In the genomic region with DNA sequence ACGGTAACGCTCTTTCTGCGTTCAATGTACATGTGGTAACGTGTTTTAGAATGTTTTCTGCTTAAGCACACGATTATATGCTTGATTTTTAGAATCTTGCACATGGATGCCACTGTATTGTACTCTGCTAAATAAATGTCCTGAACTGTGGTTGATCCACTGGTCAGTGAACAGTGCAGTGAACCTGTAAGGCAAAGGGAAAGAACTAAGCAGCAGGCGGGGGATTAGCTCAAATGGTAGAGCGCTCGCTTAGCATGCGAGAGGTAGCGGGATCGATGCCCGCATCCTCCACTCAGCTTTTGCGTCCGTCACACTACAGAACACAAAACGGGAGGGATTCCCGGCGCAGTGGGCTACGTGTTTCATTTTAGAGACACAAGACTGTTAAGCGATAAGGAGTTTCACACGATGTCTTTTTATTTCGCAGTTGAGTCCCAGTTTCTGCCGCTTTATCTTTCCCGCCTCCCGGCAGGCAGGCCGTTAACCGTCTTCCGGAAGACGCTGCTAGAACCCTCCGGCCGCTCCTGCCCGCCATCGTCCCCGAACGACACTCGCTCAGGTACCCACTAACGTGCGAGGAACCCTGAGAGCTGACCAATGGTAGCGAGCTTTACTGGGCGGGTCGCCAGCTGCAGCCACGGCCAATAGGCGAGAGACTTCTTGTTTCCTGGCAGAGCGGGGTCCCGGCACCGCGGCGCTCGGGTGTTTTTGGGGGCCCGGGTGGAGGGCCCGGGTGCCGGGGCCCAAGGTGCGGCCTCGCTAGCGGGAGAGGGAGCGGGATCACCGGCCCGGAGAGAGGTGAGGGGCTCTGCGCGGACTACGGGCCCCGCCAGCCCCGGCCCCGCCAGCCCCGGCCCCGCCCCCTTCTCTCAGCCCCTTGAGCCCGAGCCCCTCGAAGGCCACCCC, we compare ENCODE assay signal across 1 cellular context.
TF ChIP-seq lines count a peak whose summit lies in the region.

A gene with protein sequence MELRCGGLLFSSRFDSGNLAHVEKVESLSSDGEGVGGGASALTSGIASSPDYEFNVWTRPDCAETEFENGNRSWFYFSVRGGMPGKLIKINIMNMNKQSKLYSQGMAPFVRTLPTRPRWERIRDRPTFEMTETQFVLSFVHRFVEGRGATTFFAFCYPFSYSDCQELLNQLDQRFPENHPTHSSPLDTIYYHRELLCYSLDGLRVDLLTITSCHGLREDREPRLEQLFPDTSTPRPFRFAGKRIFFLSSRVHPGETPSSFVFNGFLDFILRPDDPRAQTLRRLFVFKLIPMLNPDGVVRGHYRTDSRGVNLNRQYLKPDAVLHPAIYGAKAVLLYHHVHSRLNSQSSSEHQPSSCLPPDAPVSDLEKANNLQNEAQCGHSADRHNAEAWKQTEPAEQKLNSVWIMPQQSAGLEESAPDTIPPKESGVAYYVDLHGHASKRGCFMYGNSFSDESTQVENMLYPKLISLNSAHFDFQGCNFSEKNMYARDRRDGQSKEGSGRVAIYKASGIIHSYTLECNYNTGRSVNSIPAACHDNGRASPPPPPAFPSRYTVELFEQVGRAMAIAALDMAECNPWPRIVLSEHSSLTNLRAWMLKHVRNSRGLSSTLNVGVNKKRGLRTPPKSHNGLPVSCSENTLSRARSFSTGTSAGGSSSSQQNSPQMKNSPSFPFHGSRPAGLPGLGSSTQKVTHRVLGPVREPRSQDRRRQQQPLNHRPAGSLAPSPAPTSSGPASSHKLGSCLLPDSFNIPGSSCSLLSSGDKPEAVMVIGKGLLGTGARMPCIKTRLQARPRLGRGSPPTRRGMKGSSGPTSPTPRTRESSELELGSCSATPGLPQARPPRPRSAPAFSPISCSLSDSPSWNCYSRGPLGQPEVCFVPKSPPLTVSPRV (plus strand): TSS at position 673 of the 906 bp plus-strand sequence. CDS start 1,291 bp downstream, outside the sequence.

TF ChIP-seq in HepG2, 621 proteins besides CTCF, POLR2A, EP300 and RAD21 (continued from another document):
- TF ChIP-seq, protein P1, sequence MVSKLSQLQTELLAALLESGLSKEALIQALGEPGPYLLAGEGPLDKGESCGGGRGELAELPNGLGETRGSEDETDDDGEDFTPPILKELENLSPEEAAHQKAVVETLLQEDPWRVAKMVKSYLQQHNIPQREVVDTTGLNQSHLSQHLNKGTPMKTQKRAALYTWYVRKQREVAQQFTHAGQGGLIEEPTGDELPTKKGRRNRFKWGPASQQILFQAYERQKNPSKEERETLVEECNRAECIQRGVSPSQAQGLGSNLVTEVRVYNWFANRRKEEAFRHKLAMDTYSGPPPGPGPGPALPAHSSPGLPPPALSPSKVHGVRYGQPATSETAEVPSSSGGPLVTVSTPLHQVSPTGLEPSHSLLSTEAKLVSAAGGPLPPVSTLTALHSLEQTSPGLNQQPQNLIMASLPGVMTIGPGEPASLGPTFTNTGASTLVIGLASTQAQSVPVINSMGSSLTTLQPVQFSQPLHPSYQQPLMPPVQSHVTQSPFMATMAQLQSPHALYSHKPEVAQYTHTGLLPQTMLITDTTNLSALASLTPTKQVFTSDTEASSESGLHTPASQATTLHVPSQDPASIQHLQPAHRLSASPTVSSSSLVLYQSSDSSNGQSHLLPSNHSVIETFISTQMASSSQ (IDR thresholded peaks at IDR 0.05; ENCODE audit: low read depth): peak; percentile 34; the same call in 1 of the 2 replicates
- TF ChIP-seq, protein P1 (CRISPR knock-in tag; IDR thresholded peaks at IDR 0.05; ENCODE audit: borderline replicate concordance): peak; percentile 72; the same call in 1 of the 2 replicates
- no peak for TF ChIP-seq DR1 (CRISPR knock-in tag; IDR thresholded peaks at IDR 0.05)
- TF ChIP-seq, protein P2, sequence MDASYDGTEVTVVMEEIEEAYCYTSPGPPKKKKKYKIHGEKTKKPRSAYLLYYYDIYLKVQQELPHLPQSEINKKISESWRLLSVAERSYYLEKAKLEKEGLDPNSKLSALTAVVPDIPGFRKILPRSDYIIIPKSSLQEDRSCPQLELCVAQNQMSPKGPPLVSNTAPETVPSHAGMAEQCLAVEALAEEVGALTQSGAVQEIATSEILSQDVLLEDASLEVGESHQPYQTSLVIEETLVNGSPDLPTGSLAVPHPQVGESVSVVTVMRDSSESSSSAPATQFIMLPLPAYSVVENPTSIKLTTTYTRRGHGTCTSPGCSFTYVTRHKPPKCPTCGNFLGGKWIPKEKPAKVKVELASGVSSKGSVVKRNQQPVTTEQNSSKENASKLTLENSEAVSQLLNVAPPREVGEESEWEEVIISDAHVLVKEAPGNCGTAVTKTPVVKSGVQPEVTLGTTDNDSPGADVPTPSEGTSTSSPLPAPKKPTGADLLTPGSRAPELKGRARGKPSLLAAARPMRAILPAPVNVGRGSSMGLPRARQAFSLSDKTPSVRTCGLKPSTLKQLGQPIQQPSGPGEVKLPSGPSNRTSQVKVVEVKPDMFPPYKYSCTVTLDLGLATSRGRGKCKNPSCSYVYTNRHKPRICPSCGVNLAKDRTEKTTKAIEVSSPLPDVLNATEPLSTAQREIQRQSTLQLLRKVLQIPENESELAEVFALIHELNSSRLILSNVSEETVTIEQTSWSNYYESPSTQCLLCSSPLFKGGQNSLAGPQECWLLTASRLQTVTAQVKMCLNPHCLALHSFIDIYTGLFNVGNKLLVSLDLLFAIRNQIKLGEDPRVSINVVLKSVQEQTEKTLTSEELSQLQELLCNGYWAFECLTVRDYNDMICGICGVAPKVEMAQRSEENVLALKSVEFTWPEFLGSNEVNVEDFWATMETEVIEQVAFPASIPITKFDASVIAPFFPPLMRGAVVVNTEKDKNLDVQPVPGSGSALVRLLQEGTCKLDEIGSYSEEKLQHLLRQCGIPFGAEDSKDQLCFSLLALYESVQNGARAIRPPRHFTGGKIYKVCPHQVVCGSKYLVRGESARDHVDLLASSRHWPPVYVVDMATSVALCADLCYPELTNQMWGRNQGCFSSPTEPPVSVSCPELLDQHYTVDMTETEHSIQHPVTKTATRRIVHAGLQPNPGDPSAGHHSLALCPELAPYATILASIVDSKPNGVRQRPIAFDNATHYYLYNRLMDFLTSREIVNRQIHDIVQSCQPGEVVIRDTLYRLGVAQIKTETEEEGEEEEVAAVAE (CRISPR knock-in tag; IDR thresholded peaks at IDR 0.05; ENCODE audit: borderline replicate concordance): peak; percentile 100
- TF ChIP-seq FOXP1 (IDR thresholded peaks at IDR 0.05): no peak
- no peak; the same call in 1 of the 2 replicates for TF ChIP-seq FOXP1 (CRISPR knock-in tag; IDR thresholded peaks at IDR 0.05)
- TF ChIP-seq ZNF782 (CRISPR knock-in tag; IDR thresholded peaks at IDR 0.05; ENCODE audit: borderline replicate concordance): peak; percentile 97
- no peak for TF ChIP-seq EZH2 (conservative IDR thresholded peaks at IDR 0.05; ENCODE audit: low read depth, low read length)
- no peak for TF ChIP-seq ZFP36L2 (CRISPR knock-in tag; IDR thresholded peaks at IDR 0.05)
- peak; percentile 90; the same call in 1 of the 2 replicates for TF ChIP-seq ARID2 (CRISPR knock-in tag; IDR thresholded peaks at IDR 0.05; ENCODE audit: borderline replicate concordance)
- TF ChIP-seq, protein P3, sequence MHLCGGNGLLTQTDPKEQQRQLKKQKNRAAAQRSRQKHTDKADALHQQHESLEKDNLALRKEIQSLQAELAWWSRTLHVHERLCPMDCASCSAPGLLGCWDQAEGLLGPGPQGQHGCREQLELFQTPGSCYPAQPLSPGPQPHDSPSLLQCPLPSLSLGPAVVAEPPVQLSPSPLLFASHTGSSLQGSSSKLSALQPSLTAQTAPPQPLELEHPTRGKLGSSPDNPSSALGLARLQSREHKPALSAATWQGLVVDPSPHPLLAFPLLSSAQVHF (CRISPR knock-in tag; IDR thresholded peaks at IDR 0.05): peak; percentile 97
- TF ChIP-seq, protein P4, sequence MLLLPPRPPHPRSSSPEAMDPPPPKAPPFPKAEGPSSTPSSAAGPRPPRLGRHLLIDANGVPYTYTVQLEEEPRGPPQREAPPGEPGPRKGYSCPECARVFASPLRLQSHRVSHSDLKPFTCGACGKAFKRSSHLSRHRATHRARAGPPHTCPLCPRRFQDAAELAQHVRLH (CRISPR knock-in tag; IDR thresholded peaks at IDR 0.05; ENCODE audit: borderline replicate concordance, low read depth): peak; percentile 55; the same call in 1 of the 2 replicates
- no peak for TF ChIP-seq SP1 (IDR thresholded peaks at IDR 0.05)
- TF ChIP-seq SP1 (CRISPR knock-in tag; IDR thresholded peaks at IDR 0.05): peak; percentile 60
- TF ChIP-seq, protein P5, sequence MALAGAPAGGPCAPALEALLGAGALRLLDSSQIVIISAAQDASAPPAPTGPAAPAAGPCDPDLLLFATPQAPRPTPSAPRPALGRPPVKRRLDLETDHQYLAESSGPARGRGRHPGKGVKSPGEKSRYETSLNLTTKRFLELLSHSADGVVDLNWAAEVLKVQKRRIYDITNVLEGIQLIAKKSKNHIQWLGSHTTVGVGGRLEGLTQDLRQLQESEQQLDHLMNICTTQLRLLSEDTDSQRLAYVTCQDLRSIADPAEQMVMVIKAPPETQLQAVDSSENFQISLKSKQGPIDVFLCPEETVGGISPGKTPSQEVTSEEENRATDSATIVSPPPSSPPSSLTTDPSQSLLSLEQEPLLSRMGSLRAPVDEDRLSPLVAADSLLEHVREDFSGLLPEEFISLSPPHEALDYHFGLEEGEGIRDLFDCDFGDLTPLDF (CRISPR knock-in tag; IDR thresholded peaks at IDR 0.05): peak; percentile 91
- TF ChIP-seq, protein P6, sequence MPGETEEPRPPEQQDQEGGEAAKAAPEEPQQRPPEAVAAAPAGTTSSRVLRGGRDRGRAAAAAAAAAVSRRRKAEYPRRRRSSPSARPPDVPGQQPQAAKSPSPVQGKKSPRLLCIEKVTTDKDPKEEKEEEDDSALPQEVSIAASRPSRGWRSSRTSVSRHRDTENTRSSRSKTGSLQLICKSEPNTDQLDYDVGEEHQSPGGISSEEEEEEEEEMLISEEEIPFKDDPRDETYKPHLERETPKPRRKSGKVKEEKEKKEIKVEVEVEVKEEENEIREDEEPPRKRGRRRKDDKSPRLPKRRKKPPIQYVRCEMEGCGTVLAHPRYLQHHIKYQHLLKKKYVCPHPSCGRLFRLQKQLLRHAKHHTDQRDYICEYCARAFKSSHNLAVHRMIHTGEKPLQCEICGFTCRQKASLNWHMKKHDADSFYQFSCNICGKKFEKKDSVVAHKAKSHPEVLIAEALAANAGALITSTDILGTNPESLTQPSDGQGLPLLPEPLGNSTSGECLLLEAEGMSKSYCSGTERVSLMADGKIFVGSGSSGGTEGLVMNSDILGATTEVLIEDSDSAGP (CRISPR knock-in tag; IDR thresholded peaks at IDR 0.05; ENCODE audit: borderline replicate concordance): 0 out of 2 replicates have a peak, but pooled peaks have one; percentile 54
- TF ChIP-seq, protein P7, sequence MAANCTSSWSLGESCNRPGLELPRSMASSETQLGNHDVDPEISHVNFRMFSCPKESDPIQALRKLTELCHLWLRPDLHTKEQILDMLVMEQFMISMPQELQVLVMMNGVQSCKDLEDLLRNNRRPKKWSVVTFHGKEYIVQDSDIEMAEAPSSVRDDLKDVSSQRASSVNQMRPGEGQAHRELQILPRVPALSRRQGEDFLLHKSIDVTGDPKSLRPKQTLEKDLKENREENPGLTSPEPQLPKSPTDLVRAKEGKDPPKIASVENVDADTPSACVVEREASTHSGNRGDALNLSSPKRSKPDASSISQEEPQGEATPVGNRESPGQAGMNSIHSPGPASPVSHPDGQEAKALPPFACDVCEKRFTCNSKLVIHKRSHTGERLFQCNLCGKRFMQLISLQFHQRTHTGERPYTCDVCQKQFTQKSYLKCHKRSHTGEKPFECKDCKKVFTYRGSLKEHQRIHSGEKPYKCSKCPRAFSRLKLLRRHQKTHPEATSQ (CRISPR knock-in tag; IDR thresholded peaks at IDR 0.05; ENCODE audit: borderline replicate concordance): 0 out of 2 replicates have a peak, but pooled peaks have one; percentile 91
- TF ChIP-seq GATAD2A (CRISPR knock-in tag; IDR thresholded peaks at IDR 0.05): peak; percentile 62
- TF ChIP-seq, protein P8, sequence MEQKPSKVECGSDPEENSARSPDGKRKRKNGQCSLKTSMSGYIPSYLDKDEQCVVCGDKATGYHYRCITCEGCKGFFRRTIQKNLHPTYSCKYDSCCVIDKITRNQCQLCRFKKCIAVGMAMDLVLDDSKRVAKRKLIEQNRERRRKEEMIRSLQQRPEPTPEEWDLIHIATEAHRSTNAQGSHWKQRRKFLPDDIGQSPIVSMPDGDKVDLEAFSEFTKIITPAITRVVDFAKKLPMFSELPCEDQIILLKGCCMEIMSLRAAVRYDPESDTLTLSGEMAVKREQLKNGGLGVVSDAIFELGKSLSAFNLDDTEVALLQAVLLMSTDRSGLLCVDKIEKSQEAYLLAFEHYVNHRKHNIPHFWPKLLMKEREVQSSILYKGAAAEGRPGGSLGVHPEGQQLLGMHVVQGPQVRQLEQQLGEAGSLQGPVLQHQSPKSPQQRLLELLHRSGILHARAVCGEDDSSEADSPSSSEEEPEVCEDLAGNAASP (CRISPR knock-in tag; IDR thresholded peaks at IDR 0.05; ENCODE audit: borderline replicate concordance): peak; percentile 65; the same call in 1 of the 2 replicates
- TF ChIP-seq, protein P9, sequence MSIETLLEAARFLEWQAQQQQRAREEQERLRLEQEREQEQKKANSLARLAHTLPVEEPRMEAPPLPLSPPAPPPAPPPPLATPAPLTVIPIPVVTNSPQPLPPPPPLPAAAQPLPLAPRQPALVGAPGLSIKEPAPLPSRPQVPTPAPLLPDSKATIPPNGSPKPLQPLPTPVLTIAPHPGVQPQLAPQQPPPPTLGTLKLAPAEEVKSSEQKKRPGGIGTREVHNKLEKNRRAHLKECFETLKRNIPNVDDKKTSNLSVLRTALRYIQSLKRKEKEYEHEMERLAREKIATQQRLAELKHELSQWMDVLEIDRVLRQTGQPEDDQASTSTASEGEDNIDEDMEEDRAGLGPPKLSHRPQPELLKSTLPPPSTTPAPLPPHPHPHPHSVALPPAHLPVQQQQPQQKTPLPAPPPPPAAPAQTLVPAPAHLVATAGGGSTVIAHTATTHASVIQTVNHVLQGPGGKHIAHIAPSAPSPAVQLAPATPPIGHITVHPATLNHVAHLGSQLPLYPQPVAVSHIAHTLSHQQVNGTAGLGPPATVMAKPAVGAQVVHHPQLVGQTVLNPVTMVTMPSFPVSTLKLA (IDR thresholded peaks at IDR 0.05): no peak
- peak; percentile 65 for TF ChIP-seq ARNTL (CRISPR knock-in tag; IDR thresholded peaks at IDR 0.05)
- TF ChIP-seq TMF1 (CRISPR knock-in tag; IDR thresholded peaks at IDR 0.05; ENCODE audit: low read depth): peak; percentile 98
- TF ChIP-seq, protein P10, sequence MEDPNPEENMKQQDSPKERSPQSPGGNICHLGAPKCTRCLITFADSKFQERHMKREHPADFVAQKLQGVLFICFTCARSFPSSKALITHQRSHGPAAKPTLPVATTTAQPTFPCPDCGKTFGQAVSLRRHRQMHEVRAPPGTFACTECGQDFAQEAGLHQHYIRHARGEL (CRISPR knock-in tag; IDR thresholded peaks at IDR 0.05): peak; percentile 46; the same call in 1 of the 2 replicates
- peak; percentile 98 for TF ChIP-seq ZFP37 (CRISPR knock-in tag; IDR thresholded peaks at IDR 0.05; ENCODE audit: borderline replicate concordance)
